11 cellular contexts compared by ENCODE assay signal in genomic region chr2:100893753-100894530, GRCh38.
DNase-seq lines count a peak whose midpoint lies in the region; ATAC-seq and TF ChIP-seq lines count a peak whose summit lies in the region.
"Had no signal": no experiment of that assay in that cellular context is flagged by ENCODE, and none has a peak within 500 bp of the region (broad histone marks: within the 10 kb centered on the region; RNA-seq: fewer than 3 reads in every experiment).

No MANE protein-coding gene starts in this region.

- H3K27me3 Mint-ChIP-seq in endodermal cell (ENCODE audit: insufficient read depth), result no peaks in the 10 kb centered on the region
- no peaks in the 10 kb centered on the region for H3K27me3 Mint-ChIP-seq in activated naive CD4-positive, alpha-beta T cell treated with anti-CD3 and anti-CD28 coated beads for 36 hours (ENCODE audit: low read depth)

- H3K4me3 ChIP-seq in endodermal cell (ENCODE audit: low read length) (no peak overlapping the region), stomach (no peak overlapping the region)
- H3K4me3 ChIP-seq: GM23248 had no signal

- 91 to 92% methylated on average over 6 to 8 of the region's 8 CpGs for WGBS in endodermal cell (ENCODE audit: insufficient coverage in 1 of 2, insufficient read length in 1 of 2), 2 experiments
- 71 to 88% (median 75%) methylated on average over 8 of the region's 8 CpGs for WGBS in stomach, 5 donors

- TF ChIP-seq CTCF in endodermal cell (conservative IDR thresholded peaks at IDR 0.05), result no peak
- no peak for TF ChIP-seq CTCF in stomach (IDR thresholded peaks at IDR 0.05)

- intact Hi-C loops in stomach (cut with DNase I; ENCODE audit: low total_unique reads), result no loop called here
- intact Hi-C loops in activated naive CD4-positive, alpha-beta T cell treated with anti-CD3 and anti-CD28 coated beads for 36 hours (cut with micrococcal nuclease), result no loop called here

- H3K9me3 ChIP-seq in endodermal cell (ENCODE audit: control insufficient read depth, low read length) (no peaks in the 10 kb centered on the region), stomach (no peaks in the 10 kb centered on the region)

- DNase-seq in NCI-H345 (lab: John Stamatoyannopoulos, UW), result peak; percentile 41
- no peak for DNase-seq in NCI-H345 treated with DMSO at 0.1 percent for 48 hours (lab: John Stamatoyannopoulos, UW; ENCODE audit: unreplicated experiment)
- DNase-seq in endodermal cell, result peak; percentile 44
- DNase-seq in stomach, result no peak
- no peak for DNase-seq in activated T-cell treated with anti-CD3 and anti-CD28 coated beads, Interleukin-2, amount 50 U/mL, for 1 hour
- DNase-seq in activated naive CD4-positive, alpha-beta T cell treated with anti-CD3 and anti-CD28 coated beads for 36 hours, result no peak
- DNase-seq in G401 (ENCODE audit: low spot score), result no peak
- DNase-seq: GM23248, hippocampal formation had no signal

- no peak overlapping the region for H3K9ac ChIP-seq in endodermal cell (ENCODE audit: extremely low read depth, low read length, poor library complexity, severe bottlenecking)
- H3K9ac ChIP-seq: GM23248 had no signal

- H3K4me3 Mint-ChIP-seq in endodermal cell, result no peak overlapping the region
- no peak overlapping the region for H3K4me3 Mint-ChIP-seq in activated naive CD4-positive, alpha-beta T cell treated with anti-CD3 and anti-CD28 coated beads for 36 hours

- CTCF ChIA-PET in activated naive CD4-positive, alpha-beta T cell treated with anti-CD3 and anti-CD28 coated beads for 36 hours (lab: Charles Lee), result interaction anchor here (0.6 kb wide), 1 partner anchor 19 kb away, joined by 3 read pairs; no protein-coding TSS in a partner anchor

- no peak for TF ChIP-seq POLR2A in stomach (IDR thresholded peaks at IDR 0.05)

- H3K27ac ChIP-seq in endodermal cell (ENCODE audit: low read depth, low read length), result no peak overlapping the region
- H3K27ac ChIP-seq in stomach, result peak overlapping the region in 4 of 5 donors; percentile 0 to 42 (median 14)
- H3K27ac ChIP-seq: GM23248 had no signal

- H3K36me3 ChIP-seq in endodermal cell (ENCODE audit: control insufficient read depth, insufficient read depth, low read length), result no peaks in the 10 kb centered on the region
- H3K36me3 ChIP-seq in stomach, result no peaks in the 10 kb centered on the region

- no peaks in the 10 kb centered on the region for H3K36me3 Mint-ChIP-seq in endodermal cell (ENCODE audit: low read depth)
- H3K36me3 Mint-ChIP-seq in activated naive CD4-positive, alpha-beta T cell treated with anti-CD3 and anti-CD28 coated beads for 36 hours (ENCODE audit: low read depth), result no peaks in the 10 kb centered on the region

- no peaks in the 10 kb centered on the region for H3K9me3 Mint-ChIP-seq in endodermal cell
- H3K9me3 Mint-ChIP-seq in activated naive CD4-positive, alpha-beta T cell treated with anti-CD3 and anti-CD28 coated beads for 36 hours, result no peaks in the 10 kb centered on the region

- peaks cover 12% of the 10 kb centered on the region for H3K4me1 Mint-ChIP-seq in endodermal cell
- H3K4me1 Mint-ChIP-seq in activated naive CD4-positive, alpha-beta T cell treated with anti-CD3 and anti-CD28 coated beads for 36 hours (ENCODE audit: low read depth), result peaks cover 2% of the 10 kb centered on the region

- H3K27ac Mint-ChIP-seq in endodermal cell, result no peak overlapping the region
- no peak overlapping the region for H3K27ac Mint-ChIP-seq in activated naive CD4-positive, alpha-beta T cell treated with anti-CD3 and anti-CD28 coated beads for 36 hours

- in situ Hi-C loops in G401 (cut with HindIII; ENCODE audit: low sequenced_read_pairs), result no loop called here

- TF ChIP-seq EP300 in stomach (IDR thresholded peaks at IDR 0.05), result no peak

- ATAC-seq in HG03469 (IDR thresholded peaks at IDR 0.05; ENCODE audit: unreplicated experiment), result peak; percentile 88
- ATAC-seq: activated CD4-positive, CD25-positive, alpha-beta regulatory T cell treated with anti-CD3 and anti-CD28 coated beads, Interleukin-2, amount 50 U/mL, for 24 hours had no signal

- H3K27me3 ChIP-seq in endodermal cell (ENCODE audit: control insufficient read depth, insufficient read depth, low read length, poor library complexity, severe bottlenecking) (no peaks in the 10 kb centered on the region), stomach (no peaks in the 10 kb centered on the region)

- H3K4me1 ChIP-seq in endodermal cell (ENCODE audit: control insufficient read depth, insufficient read depth, low read length) (no peaks in the 10 kb centered on the region), stomach (peaks cover 5 to 26% (median 15%) of the 10 kb centered on the region in 4 donors)

Comparison
In these comparisons a context has a peak if more than half of its experiments do, and no peak if none do; other contexts are left out.
1. DNase-seq: peak in NCI-H345 (single experiment) and endodermal cell (single experiment); none in NCI-H345 treated with DMSO at 0.1 percent for 48 hours (single experiment), stomach (single experiment), activated T-cell treated with anti-CD3 and anti-CD28 coated beads, Interleukin-2, amount 50 U/mL, for 1 hour (single experiment), activated naive CD4-positive, alpha-beta T cell treated with anti-CD3 and anti-CD28 coated beads for 36 hours (single experiment) and G401 (single experiment).